In genomic region chr6:147448212-147448611, GRCh38 we compare ENCODE assay signal across 10 cellular contexts.
DNase-seq lines count a peak whose midpoint lies in the region; ATAC-seq, FAIRE-seq and TF ChIP-seq lines count a peak whose summit lies in the region.
"Had no signal": no experiment of that assay in that cellular context is flagged by ENCODE, and none has a peak within 500 bp of the region (broad histone marks: within the 10 kb centered on the region; RNA-seq: fewer than 3 reads in every experiment).

No MANE protein-coding gene starts in this region.

- H3K4me3 ChIP-seq in A673 (ENCODE audit: low read depth, low read length, poor library complexity, severe bottlenecking) (no peak overlapping the region), RWPE2 (ENCODE audit: severe bottlenecking) (no peak overlapping the region), keratinocyte (ENCODE audit: control insufficient read depth in 2 of 3, extremely low read depth in 1 of 3, insufficient read depth in 2 of 3, low read depth in 1 of 3, low read length in 3 of 3) (no peak overlapping the region), WERI-Rb-1 (ENCODE audit: low read depth, low read length) (no peak overlapping the region)

- CTCF ChIA-PET in A673 (lab: Charles Lee): no interaction called here
- CTCF ChIA-PET in activated CD4-positive, alpha-beta memory T cell treated with anti-CD3 and anti-CD28 coated beads, Interleukin-2, amount 10 ng/mL, durations not matched to agents 7 days and 5 days (lab: Charles Lee): no interaction called here
- CTCF ChIA-PET in GM10248 (lab: Yijun Ruan, JAX): interaction anchor here (1.0 kb wide), 1 partner anchor 32 kb away, joined by 3 read pairs; no protein-coding TSS in a partner anchor

- H3K4me3 Mint-ChIP-seq in activated CD4-positive, alpha-beta memory T cell treated with anti-CD3 and anti-CD28 coated beads, Interleukin-2, amount 10 ng/mL, durations not matched to agents 7 days and 5 days: no peak overlapping the region

- dilution Hi-C loops in keratinocyte (cut with MboI; ENCODE audit: extremely low pct_ligation_motif_present, low sequenced_read_pairs): no loop called here

- H3K4me2 ChIP-seq in keratinocyte (ENCODE audit: control insufficient read depth, extremely low read depth, insufficient read depth, low read depth, low read length): peak overlapping the region; percentile 23

- H3K79me2 ChIP-seq in keratinocyte (ENCODE audit: control insufficient read depth, insufficient read depth, low read length): no peaks in the 10 kb centered on the region

- H2AFZ ChIP-seq in keratinocyte (ENCODE audit: control insufficient read depth, low read length): peak overlapping the region; percentile 12

- no peaks in the 10 kb centered on the region for H3K9me3 Mint-ChIP-seq in activated CD4-positive, alpha-beta memory T cell treated with anti-CD3 and anti-CD28 coated beads, Interleukin-2, amount 10 ng/mL, durations not matched to agents 7 days and 5 days

- H3K27ac ChIP-seq in A673 (ENCODE audit: low read depth, low read length, poor library complexity, severe bottlenecking): no peak overlapping the region
- H3K27ac ChIP-seq in RWPE2 (ENCODE audit: poor library complexity, severe bottlenecking): no peak overlapping the region
- H3K27ac ChIP-seq in keratinocyte (ENCODE audit: control insufficient read depth, insufficient read depth, low read length): no peak overlapping the region
- H3K27ac ChIP-seq in WERI-Rb-1: no peak overlapping the region

- peak; percentile 62 for DNase-seq in A673 (ENCODE audit: low spot score)
- no peak for DNase-seq in RWPE2 (ENCODE audit: low spot score)
- no peak for DNase-seq in keratinocyte (ENCODE audit: low read depth, low spot score)
- no peak for DNase-seq in activated CD4-positive, alpha-beta memory T cell treated with anti-CD3 and anti-CD28 coated beads, Interleukin-2, amount 10 ng/mL, durations not matched to agents 7 days and 5 days
- DNase-seq in GM10248 (ENCODE audit: extremely low spot score): no peak
- no peak for DNase-seq in medulla oblongata (ENCODE audit: extremely low spot score)
- no peak for DNase-seq in WERI-Rb-1
- DNase-seq: activated naive CD4-positive, alpha-beta T cell; hippocampal formation had no signal

- no peaks in the 10 kb centered on the region for H3K9me1 ChIP-seq in keratinocyte (ENCODE audit: control insufficient read depth, extremely low read depth, insufficient read depth, low read length)

- POLR2A ChIA-PET in A673 (lab: Charles Lee; ENCODE audit: low non-redundant PET): no interaction called here
- POLR2A ChIA-PET in activated CD4-positive, alpha-beta memory T cell treated with anti-CD3 and anti-CD28 coated beads, Interleukin-2, amount 10 ng/mL, durations not matched to agents 7 days and 5 days (lab: Charles Lee): no interaction called here
- POLR2A ChIA-PET in GM10248 (lab: Yijun Ruan, JAX): no interaction called here

- no peak overlapping the region for H3K27ac Mint-ChIP-seq in activated CD4-positive, alpha-beta memory T cell treated with anti-CD3 and anti-CD28 coated beads, Interleukin-2, amount 10 ng/mL, durations not matched to agents 7 days and 5 days

- no peaks in the 10 kb centered on the region for H4K20me1 ChIP-seq in keratinocyte (ENCODE audit: control insufficient read depth, extremely low read depth, insufficient read depth, low read length)

- H3K36me3 ChIP-seq in A673 (ENCODE audit: insufficient read depth, low read length, poor library complexity, severe bottlenecking) (no peaks in the 10 kb centered on the region), RWPE2 (ENCODE audit: low read depth) (no peaks in the 10 kb centered on the region), keratinocyte (ENCODE audit: control insufficient read depth in 2 of 2, extremely low read depth in 1 of 2, insufficient read depth in 2 of 2, low read length in 2 of 2) (no peaks in the 10 kb centered on the region), WERI-Rb-1 (no peaks in the 10 kb centered on the region)

- ATAC-seq in HG02870 (IDR thresholded peaks at IDR 0.05; ENCODE audit: unreplicated experiment) (peak; percentile 42), RWPE2 (ENCODE audit: low read depth) (peak; percentile 40; the same call in 2 of the 3 replicates)

- BruUV-seq in A673 (replicated peaks; lab: Mats Ljungman, UMichigan): no TSS peak

- H3K4me1 ChIP-seq in A673 (ENCODE audit: insufficient read depth, low read length, poor library complexity, severe bottlenecking): peaks cover 11% of the 10 kb centered on the region
- H3K4me1 ChIP-seq in RWPE2 (ENCODE audit: insufficient read depth, poor library complexity, severe bottlenecking): no peaks in the 10 kb centered on the region
- no peaks in the 10 kb centered on the region for H3K4me1 ChIP-seq in keratinocyte (ENCODE audit: control insufficient read depth, extremely low read depth, insufficient read depth, low read length)

- intact Hi-C loops in A673 (cut with micrococcal nuclease; ENCODE audit: unreplicated experiment): no loop called here

- no peaks in the 10 kb centered on the region for H3K36me3 Mint-ChIP-seq in activated CD4-positive, alpha-beta memory T cell treated with anti-CD3 and anti-CD28 coated beads, Interleukin-2, amount 10 ng/mL, durations not matched to agents 7 days and 5 days (ENCODE audit: low read depth)

- no peaks in the 10 kb centered on the region for H3K4me1 Mint-ChIP-seq in activated CD4-positive, alpha-beta memory T cell treated with anti-CD3 and anti-CD28 coated beads, Interleukin-2, amount 10 ng/mL, durations not matched to agents 7 days and 5 days

- FAIRE-seq in keratinocyte (lab: Jason Lieb, UNC): no peak

- H3K9ac ChIP-seq in keratinocyte (ENCODE audit: control insufficient read depth, extremely low read depth, insufficient read depth, low read length): no peak overlapping the region

- H3K9me3 ChIP-seq in A673 (ENCODE audit: low read depth, low read length, poor library complexity, severe bottlenecking) (no peaks in the 10 kb centered on the region), RWPE2 (ENCODE audit: severe bottlenecking) (no peaks in the 10 kb centered on the region), keratinocyte (ENCODE audit: control insufficient read depth, low read depth, low read length) (no peaks in the 10 kb centered on the region), WERI-Rb-1 (ENCODE audit: severe bottlenecking) (no peaks in the 10 kb centered on the region)

- H3K27me3 ChIP-seq in A673 (replicated peaks; ENCODE audit: insufficient read depth, low read depth, low read length, poor library complexity) (no peaks in the 10 kb centered on the region), RWPE2 (ENCODE audit: insufficient read depth, poor library complexity, severe bottlenecking) (peaks cover 13% of the 10 kb centered on the region), keratinocyte (ENCODE audit: control insufficient read depth, extremely low read depth, insufficient read depth, low read length) (no peaks in the 10 kb centered on the region), WERI-Rb-1 (ENCODE audit: insufficient read depth, low read depth, severe bottlenecking) (no peaks in the 10 kb centered on the region)

- TF ChIP-seq CTCF in A673 (conservative IDR thresholded peaks at IDR 0.05; ENCODE audit: low read depth, low read length): no peak
- no peak for TF ChIP-seq CTCF in RWPE2 (IDR thresholded peaks at IDR 0.05; ENCODE audit: poor library complexity, severe bottlenecking)
- TF ChIP-seq CTCF in keratinocyte (optimal IDR thresholded peaks at IDR 0.05 in 1 of 3, IDR thresholded peaks at IDR 0.05 in 1 of 3, conservative IDR thresholded peaks at IDR 0.05 in 1 of 3; ENCODE audit: extremely low read depth in 1 of 3, insufficient read depth in 2 of 3, low read length in 3 of 3): no peak
- TF ChIP-seq CTCF in GM10248 (IDR thresholded peaks at IDR 0.05; ENCODE audit: control extremely low read depth, extremely low read depth, low read depth, missing control alignments): no peak
- no peak for TF ChIP-seq CTCF in WERI-Rb-1 (IDR thresholded peaks at IDR 0.05; ENCODE audit: low read depth, low read length)

- H3K27me3 Mint-ChIP-seq in activated CD4-positive, alpha-beta memory T cell treated with anti-CD3 and anti-CD28 coated beads, Interleukin-2, amount 10 ng/mL, durations not matched to agents 7 days and 5 days: no peaks in the 10 kb centered on the region
